Comparison of ENCODE assay signal across 31 cellular contexts in genomic region chr2:241873803-241874110, GRCh38. TPM values are rescaled to one million over a fixed set of nuclear protein-coding genes. Genes with fewer than 3 reads are reported as not detected.
"Had no signal": no experiment of that assay in that cellular context is flagged by ENCODE, and none has a peak within 500 bp of the region (broad histone marks: within the 10 kb centered on the region; RNA-seq: fewer than 3 reads in every experiment).

No MANE protein-coding gene starts in this region.

- H3K9me3 ChIP-seq: lower lobe of right lung, pancreas, prostate gland, right lobe of liver, suprapubic skin, thoracic aorta, tibial artery, upper lobe of right lung had no signal

- H3K27me3 ChIP-seq: pancreas, right lobe of liver, upper lobe of right lung had no signal

- H3K27ac Mint-ChIP-seq: naive thymus-derived CD8-positive, alpha-beta T cell; stimulated activated naive CD8-positive, alpha-beta T cell treated with anti-CD3 and anti-CD28 coated beads, Interleukin-15, Interleukin-2, amounts not matched to agents 100 ng/mL and 50 ng/mL, for 24 hours had no signal

- ATAC-seq: heart left ventricle; lower lobe of right lung; naive thymus-derived CD8-positive, alpha-beta T cell; pancreas; right lobe of liver; upper lobe of right lung had no signal

- H3K36me3 ChIP-seq: heart left ventricle, lower lobe of right lung, pancreas, prostate gland, right lobe of liver, suprapubic skin, thoracic aorta, tibial artery, upper lobe of right lung had no signal

- H3K4me1 ChIP-seq: lower lobe of right lung, pancreas, right lobe of liver, upper lobe of right lung had no signal

- H3K9me3 Mint-ChIP-seq: immature natural killer cell; naive thymus-derived CD8-positive, alpha-beta T cell; neural crest cell; stimulated activated naive CD8-positive, alpha-beta T cell treated with anti-CD3 and anti-CD28 coated beads, Interleukin-15, Interleukin-2, amounts not matched to agents 100 ng/mL and 50 ng/mL, for 24 hours had no signal

- H3K27ac ChIP-seq: heart left ventricle, lower lobe of right lung, pancreas, prostate gland, right lobe of liver, suprapubic skin, thoracic aorta, tibial artery, upper lobe of right lung had no signal

- H3K4me3 Mint-ChIP-seq: naive thymus-derived CD8-positive, alpha-beta T cell; neural crest cell; stimulated activated naive CD8-positive, alpha-beta T cell treated with anti-CD3 and anti-CD28 coated beads, Interleukin-15, Interleukin-2, amounts not matched to agents 100 ng/mL and 50 ng/mL, for 24 hours had no signal

- H3K36me3 Mint-ChIP-seq: immature natural killer cell; naive thymus-derived CD8-positive, alpha-beta T cell had no signal

- DNase-seq: hypothalamus; immature natural killer cell; lower lobe of right lung; mammary epithelial cell; mesenchymal stem cell; naive thymus-derived CD8-positive, alpha-beta T cell; nucleus accumbens; retina; right lobe of liver; stimulated activated CD4-positive, alpha-beta T cell treated with anti-CD3 and anti-CD28 coated beads, Interleukin-1b, Interleukin-23, amount 100 ng/mL, for 48 hours; stimulated activated CD4-positive, alpha-beta T cell treated with anti-CD3 and anti-CD28 coated beads, Interleukin-2, amount 100 ng/mL, for 48 hours; stimulated activated CD4-positive, alpha-beta T cell treated with anti-CD3 and anti-CD28 coated beads, Interleukin-4, amount 100 ng/mL, for 4 hours; stimulated activated CD8-positive, alpha-beta memory T cell treated with anti-CD3 and anti-CD28 coated beads, Interleukin-4, amount 100 ng/mL, for 48 hours; stimulated activated naive CD4-positive, alpha-beta T cell; tibial artery; trophoblast cell; upper lobe of right lung had no signal

- H3K27me3 Mint-ChIP-seq: naive thymus-derived CD8-positive, alpha-beta T cell; stimulated activated naive CD8-positive, alpha-beta T cell treated with anti-CD3 and anti-CD28 coated beads, Interleukin-15, Interleukin-2, amounts not matched to agents 100 ng/mL and 50 ng/mL, for 24 hours had no signal

- H3K4me3 ChIP-seq: heart left ventricle, lower lobe of right lung, pancreas, prostate gland, right lobe of liver, smooth muscle cell, suprapubic skin, thoracic aorta, tibial artery, upper lobe of right lung had no signal

- FAIRE-seq: islet of Langerhans, pancreas, urothelium cell line had no signal

RNA-seq across cellular contexts. Expression of gene RTP5, which starts 4.2 kb away (rescaled TPM):
- total RNA-seq: heart left ventricle; kidney epithelial cell; lower lobe of right lung; mammary epithelial cell; mucosa of gallbladder; naive thymus-derived CD8-positive, alpha-beta T cell; neural crest cell; osteoblast; pancreas; right lobe of liver; skeletal muscle tissue; smooth muscle cell; suprapubic skin; upper lobe of right lung had no signal
- polyA plus RNA-seq: heart left ventricle; immature natural killer cell; mammary epithelial cell; naive thymus-derived CD8-positive, alpha-beta T cell; smooth muscle cell had no signal

RNA-seq across cellular contexts. Expression of gene PDCD1, which starts 15.1 kb away (rescaled TPM):
- total RNA-seq: mammary epithelial cell, neural crest cell, osteoblast, skeletal muscle tissue, smooth muscle cell, suprapubic skin had no signal
- polyA plus RNA-seq: mammary epithelial cell, smooth muscle cell had no signal
